ENCODE assay signal across 8 cellular contexts in the genomic region with DNA sequence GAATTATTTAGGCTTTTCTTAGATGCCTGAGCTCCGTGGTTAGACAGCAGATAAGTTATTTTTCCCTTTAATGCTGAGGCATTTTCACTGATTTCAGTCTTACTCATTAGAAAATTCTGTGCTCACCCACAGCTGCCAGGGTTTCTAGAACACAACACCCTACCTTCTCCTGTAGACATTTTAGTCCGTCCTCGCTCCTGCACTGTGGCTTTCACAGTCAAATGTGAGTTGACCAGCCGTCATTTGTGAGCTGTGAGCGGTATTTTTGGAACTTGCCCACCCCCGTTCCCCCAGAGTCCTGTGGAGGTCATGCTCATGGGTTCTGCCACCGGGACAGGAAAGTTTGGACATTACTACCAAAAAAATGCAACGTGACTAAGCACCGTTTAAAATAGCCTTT.
DNase-seq lines count a peak whose midpoint lies in the region; ATAC-seq and TF ChIP-seq lines count a peak whose summit lies in the region.
"Not testable (repeated sequence)": the region's sequence is repeated elsewhere in the genome, so short reads cannot be mapped to it uniquely, and the experiment has no call there.

No MANE protein-coding gene starts in this region.

- peak overlapping the region in 1 of 2 donors; percentile 11 for H3K4me3 ChIP-seq in right atrium auricular region

- peak; percentile 61 for DNase-seq in activated CD4-positive, CD25-positive, alpha-beta regulatory T cell treated with anti-CD3 and anti-CD28 coated beads, Interleukin-2, amount 50 U/mL, for 72 hours
- DNase-seq in activated naive CD4-positive, alpha-beta T cell treated with anti-CD3 and anti-CD28 coated beads, Interleukin-2, amount 50 U/mL, for 72 hours (ENCODE audit: low spot score in 2 of 2), result peak in 1 of 2 donors; percentile 72
- not testable (repeated sequence) for DNase-seq in right atrium auricular region (ENCODE audit: low spot score)
- peak; percentile 19 to 56 for DNase-seq in stimulated activated CD8-positive, alpha-beta memory T cell treated with anti-CD3 and anti-CD28 coated beads, Interleukin-15, amount 100 ng/mL, for 48 hours (ENCODE audit: low read depth in 2 of 2)

- H3K36me3 ChIP-seq in right atrium auricular region, result not testable (repeated sequence)

- not testable (repeated sequence) for H3K27me3 ChIP-seq in right atrium auricular region

- H3K9me3 ChIP-seq in right atrium auricular region, result not testable (repeated sequence)

- peak overlapping the region; percentile 36 to 73 for H3K27ac Mint-ChIP-seq in activated naive CD4-positive, alpha-beta T cell treated with anti-CD3 and anti-CD28 coated beads, Interleukin-2, amount 50 U/mL, for 72 hours

- peaks cover 0 to 12% of the 10 kb centered on the region in 2 donors for H3K4me1 ChIP-seq in right atrium auricular region

- peak; percentile 71 for ATAC-seq in GM18502 (IDR thresholded peaks at IDR 0.05; ENCODE audit: poor library complexity, unreplicated experiment)
- peak; percentile 41 for ATAC-seq in GM21367 (IDR thresholded peaks at IDR 0.05; ENCODE audit: unreplicated experiment)
- peak; percentile 48 for ATAC-seq in HG02840 (IDR thresholded peaks at IDR 0.05; ENCODE audit: low FRiP score, unreplicated experiment)
- peak; percentile 49 for ATAC-seq in HG03520 (IDR thresholded peaks at IDR 0.05; ENCODE audit: unreplicated experiment)
- peak; percentile 59 to 74 for ATAC-seq in activated naive CD4-positive, alpha-beta T cell treated with anti-CD3 and anti-CD28 coated beads, Interleukin-2, amount 50 U/mL, for 72 hours

- H3K9me3 Mint-ChIP-seq in activated naive CD4-positive, alpha-beta T cell treated with anti-CD3 and anti-CD28 coated beads, Interleukin-2, amount 50 U/mL, for 72 hours, result not testable (repeated sequence)

- not testable (repeated sequence) for H3K36me3 Mint-ChIP-seq in activated naive CD4-positive, alpha-beta T cell treated with anti-CD3 and anti-CD28 coated beads, Interleukin-2, amount 50 U/mL, for 72 hours

- H3K27ac ChIP-seq in right atrium auricular region, result peak overlapping the region; percentile 66 to 67

- TF ChIP-seq CTCF in right atrium auricular region (IDR thresholded peaks at IDR 0.05), result not testable (repeated sequence)
